12 cellular contexts compared by ENCODE assay signal in the genomic region with DNA sequence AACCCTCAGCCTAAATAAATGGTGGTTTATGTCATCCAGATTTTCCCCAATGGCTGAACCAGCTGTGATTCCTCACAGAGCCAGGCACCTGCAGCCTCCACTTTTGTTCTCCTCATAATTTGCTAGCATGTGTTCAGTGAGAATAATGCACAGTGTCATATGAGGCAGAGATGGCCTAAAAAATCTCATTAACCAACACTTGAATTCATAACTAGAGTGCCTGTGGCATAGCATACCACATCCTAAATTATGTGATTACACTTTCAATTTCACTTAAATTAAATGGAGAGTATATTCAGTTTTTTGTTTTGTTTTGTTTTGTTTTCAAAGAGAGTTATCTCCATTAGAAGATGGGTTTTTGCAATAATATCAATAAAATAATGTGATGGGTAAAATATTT.
"Had no signal": no experiment of that assay in that cellular context is flagged by ENCODE, and none has a peak within 500 bp of the region (broad histone marks: within the 10 kb centered on the region; RNA-seq: fewer than 3 reads in every experiment).

No MANE protein-coding gene starts in this region.

- DNase-seq: activated CD4-positive, alpha-beta T cell treated with anti-CD3 and anti-CD28 coated beads for 1 hour; activated CD4-positive, alpha-beta T cell treated with anti-CD3 and anti-CD28 coated beads, Interleukin-2, amount 50 U/mL, for 4 hours; activated naive CD4-positive, alpha-beta T cell treated with Interleukin-2 at 50 U/mL for 16 hours; aorta; cortex of kidney; effector CD4-positive, alpha-beta T cell; left colon; lower lobe of right lung; naive B cell; ovary had no signal

- ATAC-seq: activated T-helper 17 cell treated with anti-CD3 and anti-CD28 coated beads, Interleukin-2, amount 50 U/mL, for 72 hours; left colon; lower lobe of right lung; sciatic nerve had no signal
